In genomic region chr7:121397346-121397745, GRCh38 we compare ENCODE assay signal across 12 cellular contexts. TPM values are rescaled to one million over a fixed set of nuclear protein-coding genes. Genes with fewer than 3 reads are reported as not detected.
DNase-seq lines count a peak whose midpoint lies in the region; ATAC-seq and TF ChIP-seq lines count a peak whose summit lies in the region.
"Had no signal": no experiment of that assay in that cellular context is flagged by ENCODE, and none has a peak within 500 bp of the region (broad histone marks: within the 10 kb centered on the region; RNA-seq: fewer than 3 reads in every experiment).

No MANE protein-coding gene starts in this region.

- no peak for DNase-seq in activated T-cell treated with anti-CD3 and anti-CD28 coated beads, Interleukin-2, amount 50 U/mL, for 72 hours
- no peak for DNase-seq in activated T-cell treated with anti-CD3 and anti-CD28 coated beads, Interleukin-2, amount 50 U/mL, for 1 hour
- no peak for DNase-seq in dorsolateral prefrontal cortex
- no peak for DNase-seq in progenitor cell of endocrine pancreas (ENCODE audit: low spot score, unreplicated experiment)
- no peak for DNase-seq in H4 (ENCODE audit: low spot score)
- DNase-seq in AG20443 (ENCODE audit: low spot score) = no peak
- no peak for DNase-seq in adrenal gland
- DNase-seq: activated CD4-positive, alpha-beta T cell treated with anti-CD3 and anti-CD28 coated beads, Interleukin-2, amount 50 U/mL, for 1 hour; amniotic stem cell; BE2C; NCI-H2081 had no signal

- peaks cover 5 to 7% of the 10 kb centered on the region in 2 donors for H3K36me3 Mint-ChIP-seq in activated T-cell treated with anti-CD3 and anti-CD28 coated beads, Interleukin-2, amount 50 U/mL, for 72 hours (ENCODE audit: insufficient read depth in 2 of 2)
- peaks cover 7% of the 10 kb centered on the region for H3K36me3 Mint-ChIP-seq in progenitor cell of endocrine pancreas (ENCODE audit: insufficient read depth)

- H3K4me3 ChIP-seq in OCI-LY3 (ENCODE audit: low read length) (no peak overlapping the region), dorsolateral prefrontal cortex (peak overlapping the region in 2 of 59 donors; percentile 70 to 80), adrenal gland (no peak overlapping the region)

- no peak for ATAC-seq in activated T-cell treated with anti-CD3 and anti-CD28 coated beads, Interleukin-2, amount 50 U/mL, for 72 hours (replicated peaks in 1 of 2)

- peaks cover 13% of the 10 kb centered on the region for H4K20me1 ChIP-seq in OCI-LY3 (ENCODE audit: insufficient read depth, low read length)

- no peak overlapping the region for H3K4me2 ChIP-seq in OCI-LY3 (ENCODE audit: low read length)

- H3K27me3 Mint-ChIP-seq in activated T-cell treated with anti-CD3 and anti-CD28 coated beads, Interleukin-2, amount 50 U/mL, for 72 hours (ENCODE audit: low read depth) = no peaks in the 10 kb centered on the region
- H3K27me3 Mint-ChIP-seq in progenitor cell of endocrine pancreas = no peaks in the 10 kb centered on the region

- peak overlapping the region; percentile 24 to 52 for H3K4me3 Mint-ChIP-seq in activated T-cell treated with anti-CD3 and anti-CD28 coated beads, Interleukin-2, amount 50 U/mL, for 72 hours
- peak overlapping the region; percentile 29 for H3K4me3 Mint-ChIP-seq in progenitor cell of endocrine pancreas (ENCODE audit: low read depth)

- H3K27ac ChIP-seq in OCI-LY3 (ENCODE audit: low read length) = no peak overlapping the region
- H3K27ac ChIP-seq in dorsolateral prefrontal cortex = peak overlapping the region in 40 of 59 donors; percentile 3 to 91 (median 72)
- H3K27ac ChIP-seq in adrenal gland = peak overlapping the region in 1 of 5 donors; percentile 89

- H3K9me3 Mint-ChIP-seq in activated T-cell treated with anti-CD3 and anti-CD28 coated beads, Interleukin-2, amount 50 U/mL, for 72 hours = no peaks in the 10 kb centered on the region
- H3K9me3 Mint-ChIP-seq in progenitor cell of endocrine pancreas (ENCODE audit: low read depth) = peaks cover 4% of the 10 kb centered on the region

- H3K27me3 ChIP-seq in OCI-LY3 (ENCODE audit: low read depth, low read length) (no peaks in the 10 kb centered on the region), dorsolateral prefrontal cortex (no peaks in the 10 kb centered on the region), adrenal gland (no peaks in the 10 kb centered on the region)
- H3K27me3 ChIP-seq: BE2C had no signal

- intact Hi-C loops in dorsolateral prefrontal cortex (cut with DNase I) (loop anchor here in 1 of 2 donors (10.0 kb wide), 1 partner anchor 147 kb away; no protein-coding TSS in a partner anchor), adrenal gland (cut with DNase I) (no loop called here)

- H3K4me1 Mint-ChIP-seq in activated T-cell treated with anti-CD3 and anti-CD28 coated beads, Interleukin-2, amount 50 U/mL, for 72 hours (ENCODE audit: low read depth) = peaks cover 19% of the 10 kb centered on the region
- H3K4me1 Mint-ChIP-seq in progenitor cell of endocrine pancreas (ENCODE audit: low read depth) = peaks cover 8% of the 10 kb centered on the region

- no peak overlapping the region for H3K9ac ChIP-seq in OCI-LY3 (ENCODE audit: low read length)

- WGBS in adrenal gland, 4 donors = 91 to 96% (median 95%) methylated on average over 3 of the region's 3 CpGs

- peaks cover 12% of the 10 kb centered on the region for H3K36me3 ChIP-seq in OCI-LY3 (replicated peaks; ENCODE audit: low read depth, low read length)
- no peaks in the 10 kb centered on the region for H3K36me3 ChIP-seq in adrenal gland (replicated peaks in 1 of 2)

- H3K9me3 ChIP-seq in OCI-LY3 (ENCODE audit: insufficient read depth, low read length) (no peaks in the 10 kb centered on the region), adrenal gland (replicated peaks in 1 of 3) (no peaks in the 10 kb centered on the region)
- H3K9me3 ChIP-seq: BE2C had no signal

- peak overlapping the region; percentile 8 for H2AFZ ChIP-seq in OCI-LY3 (ENCODE audit: low read depth, low read length)

- peak overlapping the region; percentile 42 for H3K27ac Mint-ChIP-seq in activated T-cell treated with anti-CD3 and anti-CD28 coated beads, Interleukin-2, amount 50 U/mL, for 72 hours
- no peak overlapping the region for H3K27ac Mint-ChIP-seq in progenitor cell of endocrine pancreas

- TF ChIP-seq CTCF in OCI-LY3 (IDR thresholded peaks at IDR 0.05; ENCODE audit: low read depth, low read length) (no peak), dorsolateral prefrontal cortex (IDR thresholded peaks at IDR 0.05 in 54 of 56, conservative IDR thresholded peaks at IDR 0.05 in 2 of 56; ENCODE audit: low read depth in 1 of 56, partially characterized antibody in 56 of 56) (no peak), progenitor cell of endocrine pancreas (IDR thresholded peaks at IDR 0.05; ENCODE audit: unreplicated experiment) (no peak), adrenal gland (IDR thresholded peaks at IDR 0.05) (no peak)

- H3K4me1 ChIP-seq in OCI-LY3 (ENCODE audit: low read length) (peaks cover 8% of the 10 kb centered on the region; the same call in 1 of the 2 replicates), adrenal gland (replicated peaks in 1 of 2) (peaks cover 0 to 32% of the 10 kb centered on the region in 2 donors)

- H3K79me2 ChIP-seq in OCI-LY3 (ENCODE audit: low read length) = peaks cover 35% of the 10 kb centered on the region

- no peak for TF ChIP-seq POLR2A in adrenal gland (IDR thresholded peaks at IDR 0.05)

RNA-seq across cellular contexts. Expression of gene FAM3C, which starts 1.2 kb away (rescaled TPM):
- total RNA-seq in activated T-cell treated with anti-CD3 and anti-CD28 coated beads, Interleukin-2, amount 50 U/mL, for 72 hours = 10 to 100 TPM; 22.2 to 27.1 TPM
- total RNA-seq in dorsolateral prefrontal cortex = 100 to 1,000 TPM in 65 of 120 experiments, 10 to 100 TPM in 55; 41.3 to 176 (median 104) TPM
- 39.1 and 48.2 TPM in 2 replicates for total RNA-seq in progenitor cell of endocrine pancreas
- total RNA-seq in H4 (2014; rRNA removed; shearing (Covaris generic)) = 55.7 and 57.7 TPM in 2 replicates
- total RNA-seq in adrenal gland = 10 to 100 TPM; 29.0 to 93.5 (median 38.0) TPM
- 100 to 1,000 TPM in 1 of 3 donors, 10 to 100 TPM in 2; 17.1 to 138 (median 20.5) TPM for polyA plus RNA-seq in adrenal gland
